17 cellular contexts compared by ENCODE assay signal in genomic region chr5:77748160-77748559, GRCh38.
"Had no signal": no experiment of that assay in that cellular context is flagged by ENCODE, and none has a peak within 500 bp of the region (broad histone marks: within the 10 kb centered on the region; RNA-seq: fewer than 3 reads in every experiment).

No MANE protein-coding gene starts in this region.

- ATAC-seq: activated naive CD4-positive, alpha-beta T cell treated with anti-CD3 and anti-CD28 coated beads, Interleukin-2, amount 50 U/mL, for 72 hours; foreskin keratinocyte; heart left ventricle; psoas muscle had no signal

- H3K27me3 Mint-ChIP-seq: activated CD4-positive, alpha-beta memory T cell treated with anti-CD3 and anti-CD28 coated beads, Interleukin-2, amount 10 ng/mL, durations not matched to agents 7 days and 5 days; activated CD4-positive, alpha-beta T cell treated with anti-CD3 and anti-CD28 coated beads, Interleukin-2, amount 10 ng/mL, durations not matched to agents 7 days and 5 days; activated T-cell treated with anti-CD3 and anti-CD28 coated beads, Interleukin-2, amount 50 U/mL, for 24 hours had no signal

- DNase-seq: activated CD4-positive, alpha-beta memory T cell treated with anti-CD3 and anti-CD28 coated beads, Interleukin-2, amount 10 ng/mL, durations not matched to agents 7 days and 5 days; activated CD4-positive, alpha-beta T cell treated with anti-CD3 and anti-CD28 coated beads for 1 hour; activated CD4-positive, alpha-beta T cell treated with anti-CD3 and anti-CD28 coated beads, Interleukin-2, amount 10 ng/mL, durations not matched to agents 7 days and 5 days; activated CD8-positive, alpha-beta memory T cell treated with anti-CD3 and anti-CD28 coated beads, Interleukin-2, amount 50 U/mL, for 48 hours; activated gamma-delta T cell treated with Interleukin-2 at 50 U/mL for 16 hours; activated T-cell treated with anti-CD3 and anti-CD28 coated beads, Interleukin-2, amount 50 U/mL, for 24 hours; central memory CD4-positive, alpha-beta T cell; foreskin keratinocyte; heart left ventricle; left ventricle myocardium inferior; occipital lobe; psoas muscle; stimulated activated CD4-positive, alpha-beta T cell treated with anti-CD3 and anti-CD28 coated beads, Interleukin-15, amount 100 ng/mL, for 24 hours; stimulated activated CD4-positive, alpha-beta T cell treated with anti-CD3 and anti-CD28 coated beads, Interleukin-2, amount 100 ng/mL, for 24 hours; stimulated activated naive CD4-positive, alpha-beta T cell had no signal

- H3K9me3 Mint-ChIP-seq: activated CD4-positive, alpha-beta memory T cell treated with anti-CD3 and anti-CD28 coated beads, Interleukin-2, amount 10 ng/mL, durations not matched to agents 7 days and 5 days; activated CD4-positive, alpha-beta T cell treated with anti-CD3 and anti-CD28 coated beads, Interleukin-2, amount 10 ng/mL, durations not matched to agents 7 days and 5 days; activated naive CD4-positive, alpha-beta T cell treated with anti-CD3 and anti-CD28 coated beads, Interleukin-2, amount 50 U/mL, for 72 hours; activated T-cell treated with anti-CD3 and anti-CD28 coated beads, Interleukin-2, amount 50 U/mL, for 24 hours; neural crest cell had no signal

- H3K4me3 Mint-ChIP-seq: activated CD4-positive, alpha-beta memory T cell treated with anti-CD3 and anti-CD28 coated beads, Interleukin-2, amount 10 ng/mL, durations not matched to agents 7 days and 5 days; activated CD4-positive, alpha-beta T cell treated with anti-CD3 and anti-CD28 coated beads, Interleukin-2, amount 10 ng/mL, durations not matched to agents 7 days and 5 days; activated T-cell treated with anti-CD3 and anti-CD28 coated beads, Interleukin-2, amount 50 U/mL, for 24 hours; neural crest cell had no signal

- H3K27ac Mint-ChIP-seq: activated CD4-positive, alpha-beta memory T cell treated with anti-CD3 and anti-CD28 coated beads, Interleukin-2, amount 10 ng/mL, durations not matched to agents 7 days and 5 days; activated CD4-positive, alpha-beta T cell treated with anti-CD3 and anti-CD28 coated beads, Interleukin-2, amount 10 ng/mL, durations not matched to agents 7 days and 5 days; activated naive CD4-positive, alpha-beta T cell treated with anti-CD3 and anti-CD28 coated beads, Interleukin-2, amount 50 U/mL, for 72 hours; activated T-cell treated with anti-CD3 and anti-CD28 coated beads, Interleukin-2, amount 50 U/mL, for 24 hours had no signal
